Comparison of ENCODE assay signal across 17 cellular contexts in genomic region chr20:24034820-24035219, GRCh38. TPM values are rescaled to one million over a fixed set of nuclear protein-coding genes. Genes with fewer than 3 reads are reported as not detected.
A peak's percentile ranks its signal among the peaks of the same experiment; 100 is the strongest.
DNase-seq lines count a peak whose midpoint lies in the region; ATAC-seq, FAIRE-seq and TF ChIP-seq lines count a peak whose summit lies in the region.
"Had no signal": no experiment of that assay in that cellular context is flagged by ENCODE, and none has a peak within 500 bp of the region (broad histone marks: within the 10 kb centered on the region; RNA-seq: fewer than 3 reads in every experiment).

No MANE protein-coding gene starts in this region.

- H3K4me1 Mint-ChIP-seq in activated T-helper 17 cell treated with anti-CD3 and anti-CD28 coated beads, Interleukin-2, amount 50 U/mL, for 72 hours: peaks cover 6% of the 10 kb centered on the region

- FAIRE-seq in H54 (lab: Jason Lieb, UNC): no peak
- FAIRE-seq: GM12891, keratinocyte had no signal

- H3K27me3 Mint-ChIP-seq in activated T-helper 17 cell treated with anti-CD3 and anti-CD28 coated beads, Interleukin-2, amount 50 U/mL, for 72 hours: no peaks in the 10 kb centered on the region

- H3K36me3 ChIP-seq in mucosa of descending colon (ENCODE audit: low read depth): no peaks in the 10 kb centered on the region

- TF ChIP-seq CTCF in AG10803 (conservative IDR thresholded peaks at IDR 0.05; ENCODE audit: low read length): no peak
- TF ChIP-seq CTCF in LNCaP clone FGC (IDR thresholded peaks at IDR 0.05; ENCODE audit: control insufficient read depth, extremely low read depth, insufficient read depth): no peak
- no peak for TF ChIP-seq CTCF in mucosa of descending colon (IDR thresholded peaks at IDR 0.05)

- no peak for TF ChIP-seq POLR2A in H54 (IDR thresholded peaks at IDR 0.05; ENCODE audit: low read depth, low read length)

- no peaks in the 10 kb centered on the region for H3K4me1 ChIP-seq in mucosa of descending colon (ENCODE audit: low read depth)

- peaks cover 3% of the 10 kb centered on the region for H3K9me3 Mint-ChIP-seq in activated T-helper 17 cell treated with anti-CD3 and anti-CD28 coated beads, Interleukin-2, amount 50 U/mL, for 72 hours
- H3K9me3 Mint-ChIP-seq: type B pancreatic cell had no signal

- no peak for ATAC-seq in activated T-helper 17 cell treated with anti-CD3 and anti-CD28 coated beads, Interleukin-2, amount 50 U/mL, for 72 hours (replicated peaks)
- ATAC-seq in HG03354 (IDR thresholded peaks at IDR 0.05; ENCODE audit: poor library complexity, severe bottlenecking, unreplicated experiment): no peak
- no peak for ATAC-seq in mucosa of descending colon

- no peaks in the 10 kb centered on the region for H3K9me3 ChIP-seq in mucosa of descending colon

- H3K4me3 ChIP-seq in AG10803 (ENCODE audit: low read length): no peak overlapping the region
- H3K4me3 ChIP-seq in LNCaP clone FGC (ENCODE audit: low read depth, low read length): no peak overlapping the region
- H3K4me3 ChIP-seq in mucosa of descending colon: no peak overlapping the region

- H3K36me3 Mint-ChIP-seq in activated T-helper 17 cell treated with anti-CD3 and anti-CD28 coated beads, Interleukin-2, amount 50 U/mL, for 72 hours (ENCODE audit: low read depth): no peaks in the 10 kb centered on the region
- H3K36me3 Mint-ChIP-seq: type B pancreatic cell had no signal

- no peak overlapping the region for H3K4me3 Mint-ChIP-seq in activated T-helper 17 cell treated with anti-CD3 and anti-CD28 coated beads, Interleukin-2, amount 50 U/mL, for 72 hours
- H3K4me3 Mint-ChIP-seq: type B pancreatic cell had no signal

- intact Hi-C loops in mucosa of descending colon (cut with DNase I, micrococcal nuclease): no loop called here

- peak overlapping the region; percentile 67 for H3K27ac Mint-ChIP-seq in activated T-helper 17 cell treated with anti-CD3 and anti-CD28 coated beads, Interleukin-2, amount 50 U/mL, for 72 hours
- H3K27ac Mint-ChIP-seq: type B pancreatic cell had no signal

- DNase-seq in AG10803 (ENCODE audit: low read depth): peak; percentile 5
- peak; percentile 97 for DNase-seq in LNCaP clone FGC (ENCODE audit: low read depth)
- DNase-seq in kidney tubule cell (ENCODE audit: low spot score): peak; percentile 84
- DNase-seq in H54 (ENCODE audit: insufficient read length, low spot score): no peak
- DNase-seq in mucosa of descending colon: no peak
- no peak for DNase-seq in activated CD4-positive, alpha-beta T cell treated with anti-CD3 and anti-CD28 coated beads for 4 hours
- DNase-seq: activated CD4-positive, alpha-beta T cell treated with anti-CD3 and anti-CD28 coated beads, Interleukin-2, amount 50 U/mL, for 4 hours; aorta; Karpas-422; NCI-H226; OCI-M1 had no signal

RNA-seq across cellular contexts. Expression of gene GGTLC1, which starts 46.2 kb away (rescaled TPM):
- not detected for total RNA-seq in activated T-helper 17 cell treated with anti-CD3 and anti-CD28 coated beads, Interleukin-2, amount 50 U/mL, for 72 hours
- total RNA-seq in mucosa of descending colon: under 1 TPM in 1 of 3 donors, not detected in 2; 0.32 TPM
- total RNA-seq: aorta, pulmonary artery endothelial cell had no signal

Comparison
In these comparisons a context has a peak if more than half of its experiments do, and no peak if none do; other contexts are left out.
1. DNase-seq: peak in AG10803 (single experiment), LNCaP clone FGC (single experiment) and kidney tubule cell (single experiment); none in H54 (single experiment), mucosa of descending colon (0 of 3) and activated CD4-positive, alpha-beta T cell treated with anti-CD3 and anti-CD28 coated beads for 4 hours (0 of 2).